In genomic region chr1:26111530-26112406, GRCh38 we compare ENCODE assay signal across 1 cellular context.
A peak's percentile ranks its signal among the peaks of the same experiment; 100 is the strongest.
TF ChIP-seq lines count a peak whose summit lies in the region.

PDIK1L (plus strand) TSS chr1:26111824; CDS start chr1:26114309, 2,485 bp downstream.

TF ChIP-seq in HepG2, 621 proteins besides CTCF, POLR2A, EP300 and RAD21 (continued from another document and continues in another):
- TF ChIP-seq, protein P1, sequence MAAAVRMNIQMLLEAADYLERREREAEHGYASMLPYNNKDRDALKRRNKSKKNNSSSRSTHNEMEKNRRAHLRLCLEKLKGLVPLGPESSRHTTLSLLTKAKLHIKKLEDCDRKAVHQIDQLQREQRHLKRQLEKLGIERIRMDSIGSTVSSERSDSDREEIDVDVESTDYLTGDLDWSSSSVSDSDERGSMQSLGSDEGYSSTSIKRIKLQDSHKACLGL (CRISPR knock-in tag; IDR thresholded peaks at IDR 0.05): peak; percentile 64; the same call in 1 of the 2 replicates
- TF ChIP-seq KDM1A (CRISPR knock-in tag; IDR thresholded peaks at IDR 0.05) (no peak), AHR (CRISPR knock-in tag; IDR thresholded peaks at IDR 0.05) (no peak), MEIS2 (CRISPR knock-in tag; IDR thresholded peaks at IDR 0.05) (no peak; the same call in none of the 2 replicates), SMARCC2 (IDR thresholded peaks at IDR 0.05) (no peak), IRF9 (CRISPR knock-in tag; IDR thresholded peaks at IDR 0.05; ENCODE audit: borderline replicate concordance) (peak; percentile 76; the same call in 1 of the 2 replicates), ARNTL (CRISPR knock-in tag; IDR thresholded peaks at IDR 0.05) (peak; percentile 50; the same call in 1 of the 2 replicates), ZNF784 (CRISPR knock-in tag; IDR thresholded peaks at IDR 0.05; ENCODE audit: borderline replicate concordance) (peak; percentile 11; the same call in 1 of the 2 replicates), ZNF329 (CRISPR knock-in tag; IDR thresholded peaks at IDR 0.05; ENCODE audit: low read depth) (no peak), MNT (IDR thresholded peaks at IDR 0.05) (no peak), ZNF263 (CRISPR knock-in tag; IDR thresholded peaks at IDR 0.05) (peak; percentile 48; the same call in 1 of the 2 replicates), ZMYM2 (CRISPR knock-in tag; IDR thresholded peaks at IDR 0.05) (0 out of 2 replicates have a peak, but pooled peaks have one; percentile 23), JUND (CRISPR knock-in tag; IDR thresholded peaks at IDR 0.05) (no peak), HMGXB4 (CRISPR knock-in tag; IDR thresholded peaks at IDR 0.05; ENCODE audit: borderline replicate concordance in 1 of 2, low read depth in 1 of 2) (peak in 1 of 2 experiments; percentile 64; a peak in 1 of 4 replicates), ZNF547 (CRISPR knock-in tag; IDR thresholded peaks at IDR 0.05) (peak; percentile 71; the same call in 1 of the 2 replicates), ARHGAP35 (CRISPR knock-in tag; IDR thresholded peaks at IDR 0.05; ENCODE audit: borderline replicate concordance) (peak; percentile 54; the same call in 1 of the 2 replicates), ZNF383 (CRISPR knock-in tag; IDR thresholded peaks at IDR 0.05; ENCODE audit: borderline replicate concordance) (no peak), ONECUT2 (CRISPR knock-in tag; IDR thresholded peaks at IDR 0.05) (no peak), SNAI1 (CRISPR knock-in tag; IDR thresholded peaks at IDR 0.05; ENCODE audit: borderline replicate concordance) (0 out of 2 replicates have a peak, but pooled peaks have one; percentile 37), KLF11 (CRISPR knock-in tag; IDR thresholded peaks at IDR 0.05) (peak; percentile 25; the same call in 1 of the 2 replicates), ZNF225 (CRISPR knock-in tag; IDR thresholded peaks at IDR 0.05) (peak; percentile 82; the same call in 1 of the 2 replicates), EHMT2 (IDR thresholded peaks at IDR 0.05; ENCODE audit: borderline replicate concordance, low read depth, low read length) (no peak), ZMYM3 (CRISPR knock-in tag; IDR thresholded peaks at IDR 0.05) (no peak), ZNF619 (CRISPR knock-in tag; IDR thresholded peaks at IDR 0.05) (0 out of 2 replicates have a peak, but pooled peaks have one; percentile 26), NFKBIZ (CRISPR knock-in tag; IDR thresholded peaks at IDR 0.05) (no peak), ZNF232 (CRISPR knock-in tag; IDR thresholded peaks at IDR 0.05; ENCODE audit: borderline replicate concordance) (0 out of 2 replicates have a peak, but pooled peaks have one; percentile 52), ZNF501 (CRISPR knock-in tag; IDR thresholded peaks at IDR 0.05) (peak; percentile 42; the same call in 1 of the 2 replicates), ZNF224 (CRISPR knock-in tag; IDR thresholded peaks at IDR 0.05) (0 out of 2 replicates have a peak, but pooled peaks have one; percentile 66), ATAD3A (CRISPR knock-in tag; IDR thresholded peaks at IDR 0.05) (no peak), ZBTB38 (CRISPR knock-in tag; IDR thresholded peaks at IDR 0.05) (peak; percentile 50; the same call in 1 of the 2 replicates), SRSF9 (IDR thresholded peaks at IDR 0.05; ENCODE audit: borderline replicate concordance, insufficient read depth, low read depth, low read length, poor library complexity, severe bottlenecking) (no peak), POLR2G (IDR thresholded peaks at IDR 0.05; ENCODE audit: low read depth, low read length) (peak; percentile 53; the same call in 1 of the 2 replicates), ZSCAN29 (CRISPR knock-in tag; conservative IDR thresholded peaks at IDR 0.05) (peak; percentile 59), ZSCAN5A (CRISPR knock-in tag; IDR thresholded peaks at IDR 0.05; ENCODE audit: borderline replicate concordance) (no peak), ZBTB42 (CRISPR knock-in tag; IDR thresholded peaks at IDR 0.05) (0 out of 2 replicates have a peak, but pooled peaks have one; percentile 17), ZNF7 (CRISPR knock-in tag; IDR thresholded peaks at IDR 0.05) (no peak), RFXANK (CRISPR knock-in tag; IDR thresholded peaks at IDR 0.05) (peak; percentile 68; the same call in 1 of the 2 replicates), KDM2A (CRISPR knock-in tag; IDR thresholded peaks at IDR 0.05; ENCODE audit: borderline replicate concordance, low read depth) (peak; percentile 47; the same call in 1 of the 2 replicates), NFYB (CRISPR knock-in tag; IDR thresholded peaks at IDR 0.05) (peak; percentile 77), ZNF510 (CRISPR knock-in tag; IDR thresholded peaks at IDR 0.05; ENCODE audit: low read depth) (no peak), SYNCRIP (IDR thresholded peaks at IDR 0.05; ENCODE audit: insufficient read depth, low read depth, low read length) (no peak), ZNF768 (CRISPR knock-in tag; IDR thresholded peaks at IDR 0.05) (0 out of 2 replicates have a peak, but pooled peaks have one; percentile 24), DNMT1 (CRISPR knock-in tag; IDR thresholded peaks at IDR 0.05) (no peak), HMGA1 (CRISPR knock-in tag; conservative IDR thresholded peaks at IDR 0.05) (no peak), NPAS2 (CRISPR knock-in tag; IDR thresholded peaks at IDR 0.05; ENCODE audit: borderline replicate concordance) (no peak), ZNF317 (CRISPR knock-in tag; IDR thresholded peaks at IDR 0.05) (0 out of 2 replicates have a peak, but pooled peaks have one; percentile 27), CEBPB (IDR thresholded peaks at IDR 0.05; ENCODE audit: borderline replicate concordance, low read depth, low read length) (no peak), MZF1 (CRISPR knock-in tag; IDR thresholded peaks at IDR 0.05; ENCODE audit: borderline replicate concordance) (0 out of 2 replicates have a peak, but pooled peaks have one; percentile 43), ZNF138 (CRISPR knock-in tag; IDR thresholded peaks at IDR 0.05; ENCODE audit: low read depth) (no peak), ZNF207 (IDR thresholded peaks at IDR 0.05; ENCODE audit: borderline replicate concordance) (no peak), GTF3A (CRISPR knock-in tag; conservative IDR thresholded peaks at IDR 0.05) (0 out of 2 replicates have a peak, but pooled peaks have one; percentile 47), HDAC1 (CRISPR knock-in tag; IDR thresholded peaks at IDR 0.05) (peak; percentile 61), ZNF451 (CRISPR knock-in tag; IDR thresholded peaks at IDR 0.05) (0 out of 2 replicates have a peak, but pooled peaks have one; percentile 31), ZSCAN31 (CRISPR knock-in tag; IDR thresholded peaks at IDR 0.05; ENCODE audit: low read depth) (peak; percentile 22; the same call in 1 of the 2 replicates), U2AF1 (optimal IDR thresholded peaks at IDR 0.05; ENCODE audit: low read depth, low read length) (peak; percentile 44), STAT5B (CRISPR knock-in tag; IDR thresholded peaks at IDR 0.05) (no peak), RXRB (CRISPR knock-in tag; IDR thresholded peaks at IDR 0.05; ENCODE audit: borderline replicate concordance) (peak; percentile 54; the same call in 1 of the 2 replicates), SP1 (IDR thresholded peaks at IDR 0.05) (no peak), SP1 (CRISPR knock-in tag; IDR thresholded peaks at IDR 0.05) (peak; percentile 95), CREM (IDR thresholded peaks at IDR 0.05) (0 out of 2 replicates have a peak, but pooled peaks have one; percentile 13), CREM (CRISPR knock-in tag; IDR thresholded peaks at IDR 0.05) (no peak), THAP9 (CRISPR knock-in tag; IDR thresholded peaks at IDR 0.05; ENCODE audit: borderline replicate concordance) (peak; percentile 86), ZNF430 (CRISPR knock-in tag; IDR thresholded peaks at IDR 0.05) (0 out of 2 replicates have a peak, but pooled peaks have one; percentile 57)
- TF ChIP-seq, protein P2, sequence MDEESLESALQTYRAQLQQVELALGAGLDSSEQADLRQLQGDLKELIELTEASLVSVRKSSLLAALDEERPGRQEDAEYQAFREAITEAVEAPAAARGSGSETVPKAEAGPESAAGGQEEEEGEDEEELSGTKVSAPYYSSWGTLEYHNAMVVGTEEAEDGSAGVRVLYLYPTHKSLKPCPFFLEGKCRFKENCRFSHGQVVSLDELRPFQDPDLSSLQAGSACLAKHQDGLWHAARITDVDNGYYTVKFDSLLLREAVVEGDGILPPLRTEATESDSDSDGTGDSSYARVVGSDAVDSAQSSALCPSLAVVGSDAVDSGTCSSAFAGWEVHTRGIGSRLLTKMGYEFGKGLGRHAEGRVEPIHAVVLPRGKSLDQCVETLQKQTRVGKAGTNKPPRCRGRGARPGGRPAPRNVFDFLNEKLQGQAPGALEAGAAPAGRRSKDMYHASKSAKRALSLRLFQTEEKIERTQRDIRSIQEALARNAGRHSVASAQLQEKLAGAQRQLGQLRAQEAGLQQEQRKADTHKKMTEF (CRISPR knock-in tag; IDR thresholded peaks at IDR 0.05): peak; percentile 38; the same call in 1 of the 2 replicates
